In genomic region chr1:95353185-95353584, GRCh38 we compare ENCODE assay signal across 22 cellular contexts.
DNase-seq lines count a peak whose midpoint lies in the region; FAIRE-seq and TF ChIP-seq lines count a peak whose summit lies in the region.
"Had no signal": no experiment of that assay in that cellular context is flagged by ENCODE, and none has a peak within 500 bp of the region (broad histone marks: within the 10 kb centered on the region; RNA-seq: fewer than 3 reads in every experiment).

No MANE protein-coding gene starts in this region.

- no peak overlapping the region for H3K4me3 ChIP-seq in prostate gland
- H3K4me3 ChIP-seq: cardiac muscle cell, transverse colon had no signal

- WGBS in prostate gland = 9% methylated on average over 3 of the region's 3 CpGs

- no peak for TF ChIP-seq POLR2A in prostate gland (IDR thresholded peaks at IDR 0.05)
- no peak for TF ChIP-seq POLR2A in GM12892 (IDR thresholded peaks at IDR 0.05; ENCODE audit: low read depth, low read length)

- no peaks in the 10 kb centered on the region for H3K9me3 ChIP-seq in prostate gland
- H3K9me3 ChIP-seq: transverse colon had no signal

- DNase-seq in NCI-H2196 (lab: John Stamatoyannopoulos, UW; ENCODE audit: unreplicated experiment) (peak; percentile 14), NCI-H2196 treated with DMSO at 0.1 percent for 48 hours (lab: John Stamatoyannopoulos, UW; ENCODE audit: unreplicated experiment) (no peak), NCI-H1417 treated with DMSO at 0.1 percent for 48 hours (lab: John Stamatoyannopoulos, UW) (peak; percentile 39), NCI-H69 (lab: John Stamatoyannopoulos, UW) (peak; percentile 87), prostate gland (ENCODE audit: low spot score) (peak; percentile 32), GM12892 (ENCODE audit: insufficient read length) (no peak), AG20443 (ENCODE audit: low spot score) (no peak)
- DNase-seq in stimulated activated CD4-positive, alpha-beta T cell treated with anti-CD3 and anti-CD28 coated beads, Interleukin-4, amount 100 ng/mL, for 4 hours = no peak
- DNase-seq: activated CD4-positive, alpha-beta T cell treated with anti-CD3 and anti-CD28 coated beads for 1 hour; activated CD8-positive, alpha-beta memory T cell treated with anti-CD3 and anti-CD28 coated beads for 24 hours; activated naive CD4-positive, alpha-beta T cell treated with Interleukin-2 at 50 U/mL for 16 hours; activated T-cell treated with anti-CD3 and anti-CD28 coated beads, Interleukin-2, amount 50 U/mL, for 24 hours; CD8-positive, alpha-beta memory T cell; mesenchymal stem cell; naive B cell; NCI-H526 treated with DMSO at 0.1 percent for 48 hours; OCI-M1; stimulated activated CD4-positive, alpha-beta T cell treated with anti-CD3 and anti-CD28 coated beads, Interleukin-12 subunit alpha, Interleukin-12 subunit beta, amount 100 ng/mL, for 4 hours; transverse colon had no signal

- H3K4me1 ChIP-seq in prostate gland (replicated peaks) = no peaks in the 10 kb centered on the region
- H3K4me1 ChIP-seq: transverse colon had no signal

- FAIRE-seq in GM12892 (lab: Jason Lieb, UNC) = no peak
- FAIRE-seq: H1 had no signal

- H3K27me3 ChIP-seq in prostate gland (replicated peaks; ENCODE audit: insufficient read depth) = no peaks in the 10 kb centered on the region
- H3K27me3 ChIP-seq: cardiac muscle cell, transverse colon had no signal

- H3K36me3 ChIP-seq in prostate gland = no peaks in the 10 kb centered on the region
- H3K36me3 ChIP-seq: cardiac muscle cell, transverse colon had no signal

- peak overlapping the region in 1 of 2 donors; percentile 43 for H3K27ac ChIP-seq in prostate gland
- H3K27ac ChIP-seq: cardiac muscle cell, HL-60, transverse colon had no signal

- no peak for TF ChIP-seq CTCF in prostate gland (IDR thresholded peaks at IDR 0.05)

- intact Hi-C loops in prostate gland (cut with DNase I) = no loop called here

Comparison
In these comparisons a context has a peak if more than half of its experiments do, and no peak if none do; other contexts are left out.
1. DNase-seq: peak in NCI-H2196 (single experiment), NCI-H1417 treated with DMSO at 0.1 percent for 48 hours (single experiment), NCI-H69 (single experiment) and prostate gland (single experiment); none in NCI-H2196 treated with DMSO at 0.1 percent for 48 hours (single experiment), GM12892 (single experiment), AG20443 (single experiment) and stimulated activated CD4-positive, alpha-beta T cell treated with anti-CD3 and anti-CD28 coated beads, Interleukin-4, amount 100 ng/mL, for 4 hours (0 of 2).